Comparison of ENCODE assay signal across 1 cellular context in the genomic region with DNA sequence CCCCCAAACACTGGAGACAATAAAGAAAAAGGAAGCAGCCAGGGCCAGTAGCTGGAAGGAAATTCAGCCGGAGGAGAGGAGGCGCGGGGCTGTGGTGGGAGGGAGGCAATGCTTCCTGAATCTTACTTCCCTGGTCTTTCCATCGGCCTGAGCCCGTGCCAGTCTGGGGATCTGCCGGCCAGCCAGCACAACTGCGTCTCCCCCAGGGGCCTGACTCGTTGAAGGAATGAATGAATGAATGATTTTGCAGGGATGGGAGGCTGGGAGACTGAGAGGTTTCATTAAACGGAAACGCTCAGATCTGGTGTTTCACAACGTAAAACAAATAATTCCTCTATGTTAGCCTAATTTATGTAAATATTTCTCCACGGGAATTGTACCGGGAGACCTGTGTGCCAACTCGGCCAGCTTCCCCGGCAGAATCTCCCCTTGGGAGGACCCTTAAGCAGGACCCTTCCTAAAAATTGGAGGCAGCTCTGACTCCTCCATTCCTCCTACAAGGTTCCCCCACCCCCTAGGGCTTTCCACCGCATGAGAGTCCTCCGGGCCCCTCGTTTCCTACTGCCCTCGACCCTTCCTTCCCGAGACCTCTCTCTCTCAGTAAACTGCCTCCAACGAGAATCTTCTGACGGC.
TF ChIP-seq lines count a peak whose summit lies in the region.

No MANE protein-coding gene starts in this region.

TF ChIP-seq in WTC11, 78 proteins besides CTCF, POLR2A, EP300 and RAD21 (continued from another document):
- no peak for TF ChIP-seq ZNF423 (CRISPR knock-in tag; IDR thresholded peaks at IDR 0.05)
- no peak for TF ChIP-seq SMAD4 (CRISPR knock-in tag; IDR thresholded peaks at IDR 0.05)
- no peak for TF ChIP-seq RORB (CRISPR knock-in tag; IDR thresholded peaks at IDR 0.05)
- TF ChIP-seq SMAD3 (CRISPR knock-in tag; IDR thresholded peaks at IDR 0.05; ENCODE audit: borderline replicate concordance): no peak
- no peak for TF ChIP-seq EMX1 (CRISPR knock-in tag; IDR thresholded peaks at IDR 0.05)
- TF ChIP-seq, protein P1, sequence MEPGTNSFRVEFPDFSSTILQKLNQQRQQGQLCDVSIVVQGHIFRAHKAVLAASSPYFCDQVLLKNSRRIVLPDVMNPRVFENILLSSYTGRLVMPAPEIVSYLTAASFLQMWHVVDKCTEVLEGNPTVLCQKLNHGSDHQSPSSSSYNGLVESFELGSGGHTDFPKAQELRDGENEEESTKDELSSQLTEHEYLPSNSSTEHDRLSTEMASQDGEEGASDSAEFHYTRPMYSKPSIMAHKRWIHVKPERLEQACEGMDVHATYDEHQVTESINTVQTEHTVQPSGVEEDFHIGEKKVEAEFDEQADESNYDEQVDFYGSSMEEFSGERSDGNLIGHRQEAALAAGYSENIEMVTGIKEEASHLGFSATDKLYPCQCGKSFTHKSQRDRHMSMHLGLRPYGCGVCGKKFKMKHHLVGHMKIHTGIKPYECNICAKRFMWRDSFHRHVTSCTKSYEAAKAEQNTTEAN (CRISPR knock-in tag; IDR thresholded peaks at IDR 0.05): no peak
